8 cellular contexts compared by ENCODE assay signal in genomic region chr16:57277586-57277985, GRCh38. TPM values are rescaled to one million over a fixed set of nuclear protein-coding genes. Genes with fewer than 3 reads are reported as not detected.
DNase-seq lines count a peak whose midpoint lies in the region; ATAC-seq and TF ChIP-seq lines count a peak whose summit lies in the region.

No MANE protein-coding gene starts in this region.

- no peaks in the 10 kb centered on the region for H3K36me3 Mint-ChIP-seq in activated naive CD4-positive, alpha-beta T cell treated with anti-CD3 and anti-CD28 coated beads, Interleukin-2, amount 50 U/mL, for 24 hours
- H3K36me3 Mint-ChIP-seq in memory B cell = no peaks in the 10 kb centered on the region

- DNase-seq in GM04504 (ENCODE audit: low read depth) = peak; percentile 24
- peak; percentile 96 for DNase-seq in PC-3
- no peak for DNase-seq in memory B cell (ENCODE audit: low spot score in 2 of 2)
- no peak for DNase-seq in left lobe of liver (ENCODE audit: low spot score)
- DNase-seq in globus pallidus (ENCODE audit: low spot score) = no peak

- H3F3A ChIP-seq in PC-3 (ENCODE audit: low read length, unreplicated experiment) = peaks cover 3% of the 10 kb centered on the region

- peaks cover 38% of the 10 kb centered on the region for H3K4me1 ChIP-seq in PC-3 (ENCODE audit: insufficient read depth, low read length)

- H3K9ac ChIP-seq in PC-3 (ENCODE audit: low read length) = no peak overlapping the region

- no peak overlapping the region for H3K27ac Mint-ChIP-seq in activated naive CD4-positive, alpha-beta T cell treated with anti-CD3 and anti-CD28 coated beads, Interleukin-2, amount 50 U/mL, for 24 hours
- H3K27ac Mint-ChIP-seq in memory B cell = no peak overlapping the region

- H3K4me3 Mint-ChIP-seq in activated naive CD4-positive, alpha-beta T cell treated with anti-CD3 and anti-CD28 coated beads, Interleukin-2, amount 50 U/mL, for 24 hours = peak overlapping the region; percentile 68
- no peak overlapping the region for H3K4me3 Mint-ChIP-seq in memory B cell

- no peak for TF ChIP-seq CTCF in PC-3 (conservative IDR thresholded peaks at IDR 0.05; ENCODE audit: low read depth, low read length)

- H4K20me1 ChIP-seq in PC-3 (ENCODE audit: low read length) = no peaks in the 10 kb centered on the region

- intact Hi-C loops in PC-3 (cut with micrococcal nuclease) = loop anchor here (2.0 kb wide), 1 partner anchor 33 kb away; the partner anchor contains the start of gene ARL2BP

- H2AFZ ChIP-seq in PC-3 (ENCODE audit: low read length) = no peak overlapping the region

- H3K79me2 ChIP-seq in PC-3 (ENCODE audit: low read length) = no peaks in the 10 kb centered on the region

- ATAC-seq in PC-3 (peak; percentile 85), memory B cell (ENCODE audit: low read depth) (peak; percentile 81), left lobe of liver (no peak), GM21526 (IDR thresholded peaks at IDR 0.05; ENCODE audit: low FRiP score, unreplicated experiment) (no peak), HG02642 (IDR thresholded peaks at IDR 0.05; ENCODE audit: poor library complexity, unreplicated experiment) (no peak)

- no peaks in the 10 kb centered on the region for H3K36me3 ChIP-seq in PC-3 (ENCODE audit: low read depth, low read length)

- no peak overlapping the region for H3K4me3 ChIP-seq in PC-3 (ENCODE audit: low read length)

- peak overlapping the region; percentile 51 for H3K27ac ChIP-seq in PC-3 (ENCODE audit: low read length)

- POLR2A ChIA-PET in PC-3 (lab: Charles Lee; ENCODE audit: unreplicated experiment) = no interaction called here

- no peaks in the 10 kb centered on the region for H3K9me3 ChIP-seq in PC-3 (ENCODE audit: low read length)

- H3K4me1 Mint-ChIP-seq in activated naive CD4-positive, alpha-beta T cell treated with anti-CD3 and anti-CD28 coated beads, Interleukin-2, amount 50 U/mL, for 24 hours = peaks cover 61% of the 10 kb centered on the region
- peaks cover 7% of the 10 kb centered on the region for H3K4me1 Mint-ChIP-seq in memory B cell

- CTCF ChIA-PET in PC-3 (lab: Charles Lee) = interaction anchor here (0.7 kb wide), 1 partner anchor 23 kb away, joined by 3 read pairs; no protein-coding TSS in a partner anchor

- no peaks in the 10 kb centered on the region for H3K27me3 ChIP-seq in PC-3 (ENCODE audit: low read length)

- H3K9me2 ChIP-seq in PC-3 (replicated peaks; ENCODE audit: low read length) = no peaks in the 10 kb centered on the region

- peak overlapping the region; percentile 66 for H3K4me2 ChIP-seq in PC-3 (ENCODE audit: low read length)

- H3K9me3 Mint-ChIP-seq in activated naive CD4-positive, alpha-beta T cell treated with anti-CD3 and anti-CD28 coated beads, Interleukin-2, amount 50 U/mL, for 24 hours = no peaks in the 10 kb centered on the region
- no peaks in the 10 kb centered on the region for H3K9me3 Mint-ChIP-seq in memory B cell

- H3K27me3 Mint-ChIP-seq in activated naive CD4-positive, alpha-beta T cell treated with anti-CD3 and anti-CD28 coated beads, Interleukin-2, amount 50 U/mL, for 24 hours = no peaks in the 10 kb centered on the region
- H3K27me3 Mint-ChIP-seq in memory B cell = peaks cover 4% of the 10 kb centered on the region

- no TSS peak for BruUV-seq in PC-3 (replicated peaks; lab: Mats Ljungman, UMichigan)

RNA-seq across cellular contexts. Expression of gene PLLP, which starts 6.9 kb away (rescaled TPM):
- total RNA-seq in PC-3 (2014; rRNA removed) (0.35 and 1.6 TPM in 2 replicates), left lobe of liver (7.5 TPM)

RNA-seq across cellular contexts. Expression of gene ARL2BP, which starts 32.5 kb away (rescaled TPM):
- total RNA-seq in PC-3 (2014; rRNA removed) = 35.3 and 38.4 TPM in 2 replicates
- 17.1 TPM for total RNA-seq in left lobe of liver

Comparison
In these comparisons a context has a peak if more than half of its experiments do, and no peak if none do; other contexts are left out.
1. DNase-seq: peak in GM04504 (single experiment) and PC-3 (single experiment); none in memory B cell (0 of 2), left lobe of liver (single experiment) and globus pallidus (single experiment).
2. ATAC-seq: peak in PC-3 (single experiment) and memory B cell (single experiment); none in left lobe of liver (single experiment), GM21526 (single experiment) and HG02642 (single experiment).